ENCODE assay signal across 12 cellular contexts in genomic region chr1:223870617-223871574, GRCh38. TPM values are rescaled to one million over a fixed set of nuclear protein-coding genes. Genes with fewer than 3 reads are reported as not detected.
A peak's percentile ranks its signal among the peaks of the same experiment; 100 is the strongest.
DNase-seq lines count a peak whose midpoint lies in the region; ATAC-seq and TF ChIP-seq lines count a peak whose summit lies in the region.
"Had no signal": no experiment of that assay in that cellular context is flagged by ENCODE, and none has a peak within 500 bp of the region (broad histone marks: within the 10 kb centered on the region; RNA-seq: fewer than 3 reads in every experiment).

No MANE protein-coding gene starts in this region.

- no peaks in the 10 kb centered on the region for H3K4me1 ChIP-seq in right cardiac atrium (ENCODE audit: control insufficient read depth, insufficient read depth, low read length)
- H3K4me1 ChIP-seq: tibial artery had no signal

- intact Hi-C loops in right cardiac atrium (cut with DNase I) (no loop called here), cardiac septum (cut with DNase I) (no loop called here)
- intact Hi-C loops in activated naive CD4-positive, alpha-beta T cell treated with anti-CD3 and anti-CD28 coated beads for 36 hours (cut with micrococcal nuclease): no loop called here

- POLR2A ChIA-PET in activated CD8-positive, alpha-beta T cell treated with anti-CD3 and anti-CD28 coated beads, Interleukin-2, amount 10 ng/mL, durations not matched to agents 7 days and 5 days (lab: Charles Lee): no interaction called here

- H3K9me3 Mint-ChIP-seq in immature natural killer cell (no peaks in the 10 kb centered on the region), glutamatergic neuron (ENCODE audit: unreplicated experiment) (peaks cover 2% of the 10 kb centered on the region)
- H3K9me3 Mint-ChIP-seq in activated CD8-positive, alpha-beta T cell treated with anti-CD3 and anti-CD28 coated beads, Interleukin-2, amount 10 ng/mL, durations not matched to agents 7 days and 5 days (ENCODE audit: insufficient read depth): no peaks in the 10 kb centered on the region
- peaks cover 2% of the 10 kb centered on the region for H3K9me3 Mint-ChIP-seq in activated naive CD4-positive, alpha-beta T cell treated with anti-CD3 and anti-CD28 coated beads for 36 hours

- H3K27ac Mint-ChIP-seq in immature natural killer cell (no peak overlapping the region), glutamatergic neuron (ENCODE audit: unreplicated experiment) (no peak overlapping the region)
- no peak overlapping the region for H3K27ac Mint-ChIP-seq in activated CD8-positive, alpha-beta T cell treated with anti-CD3 and anti-CD28 coated beads, Interleukin-2, amount 10 ng/mL, durations not matched to agents 7 days and 5 days
- H3K27ac Mint-ChIP-seq in activated naive CD4-positive, alpha-beta T cell treated with anti-CD3 and anti-CD28 coated beads for 36 hours: no peak overlapping the region
- H3K27ac Mint-ChIP-seq: T-helper 17 cell had no signal

- 50% methylated on average over 14 of the region's 14 CpGs for WGBS in right cardiac atrium

- peak; percentile 27 to 59 (median 52) for DNase-seq in right cardiac atrium
- DNase-seq in cardiac septum (ENCODE audit: low spot score): no peak
- peak; percentile 93 for DNase-seq in SKM-1 treated with dmso at 0.1 percent for 144 hours (lab: John Stamatoyannopoulos, UW; ENCODE audit: unreplicated experiment)
- no peak for DNase-seq in immature natural killer cell
- no peak for DNase-seq in HuH-7.5 (ENCODE audit: low spot score)
- DNase-seq in activated CD8-positive, alpha-beta T cell treated with anti-CD3 and anti-CD28 coated beads, Interleukin-2, amount 10 ng/mL, durations not matched to agents 7 days and 5 days: no peak
- DNase-seq in glutamatergic neuron: no peak
- no peak for DNase-seq in activated naive CD4-positive, alpha-beta T cell treated with anti-CD3 and anti-CD28 coated beads for 36 hours
- DNase-seq: NCI-H1694; NK-92 treated with Interleukin-12 subunit alpha and Interleukin-12 subunit beta, amount 100 ng/mL, for 24 hours; T-helper 17 cell had no signal

- ATAC-seq in right cardiac atrium: peak in 1 of 2 donors; percentile 29
- ATAC-seq in activated CD8-positive, alpha-beta T cell treated with anti-CD3 and anti-CD28 coated beads, Interleukin-2, amount 10 ng/mL, durations not matched to agents 7 days and 5 days: no peak
- ATAC-seq: T-helper 17 cell had no signal

- no peak overlapping the region for H3K27ac ChIP-seq in right cardiac atrium (ENCODE audit: low read length)
- H3K27ac ChIP-seq: tibial artery had no signal

- no peaks in the 10 kb centered on the region for H3K27me3 ChIP-seq in right cardiac atrium (ENCODE audit: control insufficient read depth, insufficient read depth)

- H3K4me1 Mint-ChIP-seq in immature natural killer cell (no peaks in the 10 kb centered on the region), glutamatergic neuron (ENCODE audit: low read depth, unreplicated experiment) (no peaks in the 10 kb centered on the region)
- H3K4me1 Mint-ChIP-seq in activated CD8-positive, alpha-beta T cell treated with anti-CD3 and anti-CD28 coated beads, Interleukin-2, amount 10 ng/mL, durations not matched to agents 7 days and 5 days (ENCODE audit: low read depth): no peaks in the 10 kb centered on the region
- H3K4me1 Mint-ChIP-seq in activated naive CD4-positive, alpha-beta T cell treated with anti-CD3 and anti-CD28 coated beads for 36 hours (ENCODE audit: low read depth): no peaks in the 10 kb centered on the region
- H3K4me1 Mint-ChIP-seq: T-helper 17 cell had no signal

- H3K36me3 Mint-ChIP-seq in immature natural killer cell (no peaks in the 10 kb centered on the region), glutamatergic neuron (ENCODE audit: unreplicated experiment) (no peaks in the 10 kb centered on the region)
- no peaks in the 10 kb centered on the region for H3K36me3 Mint-ChIP-seq in activated CD8-positive, alpha-beta T cell treated with anti-CD3 and anti-CD28 coated beads, Interleukin-2, amount 10 ng/mL, durations not matched to agents 7 days and 5 days (ENCODE audit: low read depth)
- H3K36me3 Mint-ChIP-seq in activated naive CD4-positive, alpha-beta T cell treated with anti-CD3 and anti-CD28 coated beads for 36 hours (ENCODE audit: low read depth): no peaks in the 10 kb centered on the region

- peaks cover 11 to 17% (median 12%) of the 10 kb centered on the region in 3 donors for H3K27me3 Mint-ChIP-seq in immature natural killer cell (ENCODE audit: low read depth in 3 of 3)
- peaks cover 39% of the 10 kb centered on the region for H3K27me3 Mint-ChIP-seq in activated CD8-positive, alpha-beta T cell treated with anti-CD3 and anti-CD28 coated beads, Interleukin-2, amount 10 ng/mL, durations not matched to agents 7 days and 5 days (ENCODE audit: low read depth)
- no peaks in the 10 kb centered on the region for H3K27me3 Mint-ChIP-seq in glutamatergic neuron (ENCODE audit: unreplicated experiment)
- peaks cover 8% of the 10 kb centered on the region for H3K27me3 Mint-ChIP-seq in activated naive CD4-positive, alpha-beta T cell treated with anti-CD3 and anti-CD28 coated beads for 36 hours (ENCODE audit: low read depth)

- H3K4me3 ChIP-seq in right cardiac atrium (ENCODE audit: low read length): no peak overlapping the region
- H3K4me3 ChIP-seq: tibial artery had no signal

- no peaks in the 10 kb centered on the region for H3K9me3 ChIP-seq in right cardiac atrium (ENCODE audit: control insufficient read depth, low read length)
- H3K9me3 ChIP-seq: tibial artery had no signal

- CTCF ChIA-PET in activated CD8-positive, alpha-beta T cell treated with anti-CD3 and anti-CD28 coated beads, Interleukin-2, amount 10 ng/mL, durations not matched to agents 7 days and 5 days (lab: Charles Lee): no interaction called here
- CTCF ChIA-PET in activated naive CD4-positive, alpha-beta T cell treated with anti-CD3 and anti-CD28 coated beads for 36 hours (lab: Charles Lee): interaction anchor here (0.6 to 1.5 kb wide), 2 partner anchors 10 to 41 kb away, joined by 3 to 4 read pairs; no protein-coding TSS in a partner anchor

- TF ChIP-seq CTCF in glutamatergic neuron (IDR thresholded peaks at IDR 0.05; ENCODE audit: partially characterized antibody, unreplicated experiment): no peak

- H3K4me3 Mint-ChIP-seq in immature natural killer cell: peak overlapping the region in 3 of 5 donors; percentile 13 to 37 (median 15)
- H3K4me3 Mint-ChIP-seq in activated CD8-positive, alpha-beta T cell treated with anti-CD3 and anti-CD28 coated beads, Interleukin-2, amount 10 ng/mL, durations not matched to agents 7 days and 5 days: no peak overlapping the region
- H3K4me3 Mint-ChIP-seq in glutamatergic neuron (ENCODE audit: unreplicated experiment): no peak overlapping the region
- no peak overlapping the region for H3K4me3 Mint-ChIP-seq in activated naive CD4-positive, alpha-beta T cell treated with anti-CD3 and anti-CD28 coated beads for 36 hours
- H3K4me3 Mint-ChIP-seq: T-helper 17 cell had no signal

RNA-seq across cellular contexts. Expression of gene TP53BP2, which starts 25.1 kb away (rescaled TPM):
- total RNA-seq in right cardiac atrium: 10 to 100 TPM; 25.9 to 29.7 (median 29.6) TPM
- polyA plus RNA-seq in right cardiac atrium: 9.8 TPM
- total RNA-seq in cardiac septum: 24.9 TPM
- polyA plus RNA-seq in immature natural killer cell: 10 to 100 TPM in 1 of 3 donors, 1 to 10 TPM in 2; 3.5 to 16.7 (median 5.2) TPM
- total RNA-seq in activated CD8-positive, alpha-beta T cell treated with anti-CD3 and anti-CD28 coated beads, Interleukin-2, amount 10 ng/mL, durations not matched to agents 7 days and 5 days: 10 to 100 TPM; 31.4 to 35.2 TPM
- total RNA-seq in glutamatergic neuron (ENCODE audit: unreplicated experiment): 50.7 TPM
- total RNA-seq in activated naive CD4-positive, alpha-beta T cell treated with anti-CD3 and anti-CD28 coated beads for 36 hours: 10 to 100 TPM; 40.8 to 44.2 TPM

Comparison
In these comparisons a context has a peak if more than half of its experiments do, and no peak if none do; other contexts are left out.
1. DNase-seq: peak in right cardiac atrium (3 of 3) and SKM-1 treated with dmso at 0.1 percent for 144 hours (single experiment); none in cardiac septum (single experiment), immature natural killer cell (0 of 3), HuH-7.5 (single experiment), activated CD8-positive, alpha-beta T cell treated with anti-CD3 and anti-CD28 coated beads, Interleukin-2, amount 10 ng/mL, durations not matched to agents 7 days and 5 days (single experiment), glutamatergic neuron (single experiment) and activated naive CD4-positive, alpha-beta T cell treated with anti-CD3 and anti-CD28 coated beads for 36 hours (single experiment).
2. H3K4me3 Mint-ChIP-seq: peak in immature natural killer cell (3 of 5); none in activated CD8-positive, alpha-beta T cell treated with anti-CD3 and anti-CD28 coated beads, Interleukin-2, amount 10 ng/mL, durations not matched to agents 7 days and 5 days (single experiment), glutamatergic neuron (single experiment) and activated naive CD4-positive, alpha-beta T cell treated with anti-CD3 and anti-CD28 coated beads for 36 hours (single experiment).